ENCODE assay signal across 24 cellular contexts in the genomic region with DNA sequence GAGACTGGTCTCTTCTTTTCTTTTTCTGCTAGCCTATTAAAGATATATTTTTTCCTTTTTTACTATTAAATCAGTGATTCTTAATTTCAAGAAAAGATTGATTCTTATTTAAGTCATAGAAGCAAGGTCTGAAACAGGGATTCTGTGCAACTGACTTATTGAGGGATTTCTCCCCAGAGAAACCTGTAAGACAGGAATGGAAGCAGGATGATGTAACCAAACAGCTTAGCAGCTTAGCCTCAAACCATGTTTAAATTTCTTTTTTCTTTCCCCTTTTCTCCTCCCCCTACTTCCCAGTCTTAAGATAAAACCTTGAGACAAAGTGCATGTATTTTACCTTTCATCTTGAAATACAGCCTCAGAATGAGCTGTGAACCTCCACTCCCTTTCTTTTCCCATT.
DNase-seq lines count a peak whose midpoint lies in the region; ATAC-seq and TF ChIP-seq lines count a peak whose summit lies in the region.
"Had no signal": no experiment of that assay in that cellular context is flagged by ENCODE, and none has a peak within 500 bp of the region (broad histone marks: within the 10 kb centered on the region; RNA-seq: fewer than 3 reads in every experiment).

No MANE protein-coding gene starts in this region.

- peaks cover 12% of the 10 kb centered on the region for H3K9me3 ChIP-seq in H9 (ENCODE audit: control insufficient read depth, low read depth, low read length)
- H3K9me3 ChIP-seq in psoas muscle, result peaks cover 11% of the 10 kb centered on the region
- H3K9me3 ChIP-seq: SK-N-SH had no signal

- DNase-seq in H9 (no peak), WTC11 (ENCODE audit: low spot score) (no peak), iPS-NIHi7 (ENCODE audit: extremely low spot score) (peak; percentile 16), type B pancreatic cell (ENCODE audit: extremely low spot score, unreplicated experiment) (no peak), psoas muscle (no peak)
- DNase-seq: CD4-positive, CD25-positive, alpha-beta regulatory T cell; DMS79; EL; GDM1; Kasumi-1; MV-4-11; NCI-H1105; NCI-H1436 treated with DMSO at 0.1 percent for 48 hours; NCI-H187 treated with DMSO at 0.1 percent for 48 hours; NCI-H2107; NCI-H524; NCI-H774; PC-3; SK-N-SH had no signal

- no peaks in the 10 kb centered on the region; the same call in 1 of the 2 replicates for H3K4me1 ChIP-seq in H9 (ENCODE audit: insufficient read depth, low read length)
- H3K4me1 ChIP-seq in psoas muscle, result no peaks in the 10 kb centered on the region
- H3K4me1 ChIP-seq: BLaER1 had no signal

- no peaks in the 10 kb centered on the region for H3K36me3 ChIP-seq in psoas muscle (ENCODE audit: insufficient read depth in 1 of 2, low read depth in 1 of 2)
- H3K36me3 ChIP-seq: BLaER1 had no signal

- H3K4me1 Mint-ChIP-seq in H9 (peaks cover 47 to 50% of the 10 kb centered on the region in 2 experiments), WTC11 (peaks cover 56% of the 10 kb centered on the region), type B pancreatic cell (ENCODE audit: unreplicated experiment) (peaks cover 4% of the 10 kb centered on the region)
- H3K4me1 Mint-ChIP-seq: CD4-positive, CD25-positive, alpha-beta regulatory T cell had no signal

- no peak overlapping the region for H2AK5ac ChIP-seq in H9 (ENCODE audit: insufficient read length, low read length)

- no peak overlapping the region for H4K5ac ChIP-seq in H9 (ENCODE audit: insufficient read length, low read depth, low read length)

- H3K56ac ChIP-seq in H9 (ENCODE audit: insufficient read length, low read depth, low read length), result no peak overlapping the region

- no peaks in the 10 kb centered on the region for H3K79me1 ChIP-seq in H9 (ENCODE audit: insufficient read depth, low read depth, low read length, poor library complexity, severe bottlenecking)

- no peak overlapping the region for H3T11ph ChIP-seq in H9 (ENCODE audit: low read length)

- no peak overlapping the region for H2BK12ac ChIP-seq in H9 (ENCODE audit: insufficient read length, low read depth, low read length)

- POLR2A ChIA-PET in WTC11 (lab: Charles Lee), result no interaction called here

- H3K27me3 Mint-ChIP-seq in H9 (ENCODE audit: low read depth), result no peaks in the 10 kb centered on the region
- no peaks in the 10 kb centered on the region; the same call in 1 of the 2 replicates for H3K27me3 Mint-ChIP-seq in WTC11 (ENCODE audit: low read depth)
- no peaks in the 10 kb centered on the region for H3K27me3 Mint-ChIP-seq in type B pancreatic cell
- H3K27me3 Mint-ChIP-seq: CD4-positive, CD25-positive, alpha-beta regulatory T cell had no signal

- TF ChIP-seq CTCF in H9 (conservative IDR thresholded peaks at IDR 0.05) (no peak), WTC11 (IDR thresholded peaks at IDR 0.05) (no peak), type B pancreatic cell (conservative IDR thresholded peaks at IDR 0.05) (no peak), psoas muscle (IDR thresholded peaks at IDR 0.05) (no peak)

- no peak overlapping the region for H3K14ac ChIP-seq in H9 (ENCODE audit: insufficient read depth, low read length)

- no peak overlapping the region for H2AFZ ChIP-seq in H9 (ENCODE audit: low read length)

- no peak overlapping the region for H3K4me3 Mint-ChIP-seq in H9
- no peak overlapping the region for H3K4me3 Mint-ChIP-seq in WTC11
- no peak overlapping the region for H3K4me3 Mint-ChIP-seq in type B pancreatic cell
- H3K4me3 Mint-ChIP-seq: CD4-positive, CD25-positive, alpha-beta regulatory T cell had no signal

- no peak overlapping the region for H3K27ac ChIP-seq in H9 (ENCODE audit: insufficient read length, low read depth, low read length)
- no peak overlapping the region for H3K27ac ChIP-seq in psoas muscle
- H3K27ac ChIP-seq: BLaER1 had no signal

- H3K9me3 Mint-ChIP-seq in H9 (peaks cover 22 to 29% of the 10 kb centered on the region in 2 experiments), WTC11 (peaks cover 31% of the 10 kb centered on the region), type B pancreatic cell (peaks cover 9% of the 10 kb centered on the region)

- H2BK20ac ChIP-seq in H9 (ENCODE audit: low read depth, low read length, poor library complexity, severe bottlenecking), result no peak overlapping the region

- H3K36me3 Mint-ChIP-seq in H9 (ENCODE audit: insufficient read depth in 1 of 3, low read depth in 3 of 3), result peaks cover 11 to 24% (median 19%) of the 10 kb centered on the region in 3 experiments
- H3K36me3 Mint-ChIP-seq in WTC11, result peaks cover 27% of the 10 kb centered on the region
- no peaks in the 10 kb centered on the region for H3K36me3 Mint-ChIP-seq in type B pancreatic cell
- H3K36me3 Mint-ChIP-seq: CD4-positive, CD25-positive, alpha-beta regulatory T cell had no signal

- H3K23ac ChIP-seq in H9 (ENCODE audit: insufficient read length, low read depth, low read length), result no peak overlapping the region

- H3K79me2 ChIP-seq in H9 (ENCODE audit: insufficient read depth, low read length), result no peaks in the 10 kb centered on the region

- no peaks in the 10 kb centered on the region for H3K23me2 ChIP-seq in H9 (ENCODE audit: insufficient read length, low read depth, low read length, poor library complexity, severe bottlenecking)

- H3K4ac ChIP-seq in H9 (ENCODE audit: low read depth, low read length), result no peak overlapping the region

- no peaks in the 10 kb centered on the region for H3K27me3 ChIP-seq in H9 (ENCODE audit: insufficient read depth, low read length)
- no peaks in the 10 kb centered on the region for H3K27me3 ChIP-seq in psoas muscle (ENCODE audit: insufficient read depth in 3 of 3, low read length in 2 of 3)
- H3K27me3 ChIP-seq: BLaER1 had no signal

- no peak overlapping the region for H3K18ac ChIP-seq in H9 (ENCODE audit: insufficient read length, low read depth, low read length)

- H2BK5ac ChIP-seq in H9 (ENCODE audit: insufficient read length, low read length), result no peak overlapping the region

- ATAC-seq in WTC11 (no peak), GM21526 (IDR thresholded peaks at IDR 0.05; ENCODE audit: low FRiP score, unreplicated experiment) (no peak), HG03045 (IDR thresholded peaks at IDR 0.05; ENCODE audit: unreplicated experiment) (no peak), psoas muscle (no peak)
- ATAC-seq: GM12878, K562, PC-3 had no signal

- H2BK120ac ChIP-seq in H9 (ENCODE audit: low read depth, low read length, poor library complexity, severe bottlenecking), result no peak overlapping the region

- H3K4me2 ChIP-seq in H9 (ENCODE audit: insufficient read depth, insufficient read length, low read length), result no peak overlapping the region
- H3K4me2 ChIP-seq: BLaER1, SK-N-SH had no signal

- H3K9ac ChIP-seq in H9 (ENCODE audit: extremely low read depth, insufficient read length, low read length), result no peak overlapping the region
- H3K9ac ChIP-seq: BLaER1, SK-N-SH had no signal

- no peak overlapping the region for H4K91ac ChIP-seq in H9 (ENCODE audit: insufficient read length, low read depth, low read length)

- CTCF ChIA-PET in WTC11 (lab: Charles Lee), result no interaction called here

- intact Hi-C loops in psoas muscle (cut with DNase I), result no loop called here

- H3K4me3 ChIP-seq in psoas muscle, result no peak overlapping the region
- H3K4me3 ChIP-seq: BLaER1, GM12878, K562 had no signal

- H4K8ac ChIP-seq in H9 (replicated peaks; ENCODE audit: insufficient read length, low read depth, low read length), result no peak overlapping the region

- H3K27ac Mint-ChIP-seq in H9, result peak overlapping the region in 2 of 3 experiments; percentile 45 to 55; a peak in 1 of 7 replicates
- peak overlapping the region; percentile 43; the same call in 1 of the 2 replicates for H3K27ac Mint-ChIP-seq in WTC11
- H3K27ac Mint-ChIP-seq in type B pancreatic cell, result peak overlapping the region; percentile 66
- H3K27ac Mint-ChIP-seq: CD4-positive, CD25-positive, alpha-beta regulatory T cell had no signal

- H2BK15ac ChIP-seq in H9 (ENCODE audit: low read depth, low read length), result no peak overlapping the region

- no peaks in the 10 kb centered on the region for H4K20me1 ChIP-seq in H9 (ENCODE audit: control insufficient read depth, insufficient read depth, insufficient read length)
- H4K20me1 ChIP-seq: BLaER1 had no signal

TF ChIP-seq in WTC11, 78 proteins besides CTCF, POLR2A, EP300 and RAD21:
- no peak for TF ChIP-seq JUN (CRISPR knock-in tag; IDR thresholded peaks at IDR 0.05)
- no peak for TF ChIP-seq TP53 (CRISPR knock-in tag; IDR thresholded peaks at IDR 0.05)
- no peak for TF ChIP-seq TCF7 (CRISPR knock-in tag; IDR thresholded peaks at IDR 0.05; ENCODE audit: low read depth)
- no peak for TF ChIP-seq JAZF1 (CRISPR knock-in tag; IDR thresholded peaks at IDR 0.05)
- TF ChIP-seq, protein P1, sequence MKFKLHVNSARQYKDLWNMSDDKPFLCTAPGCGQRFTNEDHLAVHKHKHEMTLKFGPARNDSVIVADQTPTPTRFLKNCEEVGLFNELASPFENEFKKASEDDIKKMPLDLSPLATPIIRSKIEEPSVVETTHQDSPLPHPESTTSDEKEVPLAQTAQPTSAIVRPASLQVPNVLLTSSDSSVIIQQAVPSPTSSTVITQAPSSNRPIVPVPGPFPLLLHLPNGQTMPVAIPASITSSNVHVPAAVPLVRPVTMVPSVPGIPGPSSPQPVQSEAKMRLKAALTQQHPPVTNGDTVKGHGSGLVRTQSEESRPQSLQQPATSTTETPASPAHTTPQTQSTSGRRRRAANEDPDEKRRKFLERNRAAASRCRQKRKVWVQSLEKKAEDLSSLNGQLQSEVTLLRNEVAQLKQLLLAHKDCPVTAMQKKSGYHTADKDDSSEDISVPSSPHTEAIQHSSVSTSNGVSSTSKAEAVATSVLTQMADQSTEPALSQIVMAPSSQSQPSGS (CRISPR knock-in tag; IDR thresholded peaks at IDR 0.05; ENCODE audit: borderline replicate concordance, low read depth), result no peak
- no peak for TF ChIP-seq TEAD1 (CRISPR knock-in tag; IDR thresholded peaks at IDR 0.05)
- TF ChIP-seq ZNF232 (CRISPR knock-in tag; IDR thresholded peaks at IDR 0.05), result no peak
- TF ChIP-seq SOX15 (CRISPR knock-in tag; IDR thresholded peaks at IDR 0.05), result no peak
TF ChIP-seq in WTC11: peak in this region for 0.
